Comparison of ENCODE assay signal across 11 cellular contexts in the genomic region with DNA sequence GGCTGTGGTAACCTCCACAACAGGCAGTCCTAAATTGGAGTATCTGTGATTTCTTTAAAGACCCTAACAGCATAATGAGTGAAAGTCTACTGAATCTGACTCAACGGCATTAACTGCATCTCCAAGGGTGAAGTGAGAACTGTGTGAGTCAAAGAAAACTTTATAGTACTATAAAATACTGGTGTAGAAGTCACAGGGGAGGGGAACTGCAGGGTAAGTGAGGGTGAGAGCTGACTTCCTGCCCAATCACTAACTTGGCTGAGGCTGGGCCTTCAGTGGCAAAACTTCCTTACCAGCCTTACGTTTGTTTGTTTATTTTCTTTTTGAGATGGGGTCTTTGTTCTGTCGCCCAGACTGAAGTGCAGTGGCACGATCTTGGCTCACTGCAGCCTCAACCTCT.
"Had no signal": no experiment of that assay in that cellular context is flagged by ENCODE, and none has a peak within 500 bp of the region (broad histone marks: within the 10 kb centered on the region; RNA-seq: fewer than 3 reads in every experiment).

No MANE protein-coding gene starts in this region.

- H3K9me3 ChIP-seq: gastrocnemius medialis, heart right ventricle, tibial nerve had no signal

- H3K27me3 ChIP-seq: gastrocnemius medialis, heart right ventricle, tibial nerve had no signal

- H3K27me3 Mint-ChIP-seq: activated naive CD8-positive, alpha-beta T cell treated with anti-CD3 and anti-CD28 coated beads, Interleukin-2, amount 10 ng/mL, durations not matched to agents 7 days and 5 days had no signal

- H3K4me1 ChIP-seq: gastrocnemius medialis, tibial nerve had no signal

- H3K27ac Mint-ChIP-seq: activated CD8-positive, alpha-beta T cell treated with anti-CD3 and anti-CD28 coated beads, Interleukin-2, amount 10 ng/mL, durations not matched to agents 7 days and 5 days; activated naive CD8-positive, alpha-beta T cell treated with anti-CD3 and anti-CD28 coated beads, Interleukin-2, amount 10 ng/mL, durations not matched to agents 7 days and 5 days; stimulated activated effector memory CD8-positive, alpha-beta T cell treated with anti-CD3 and anti-CD28 coated beads, Interleukin-12 subunit alpha, Interleukin-12 subunit beta, amount 100 ng/mL, for 72 hours had no signal

- ATAC-seq: activated CD8-positive, alpha-beta T cell treated with anti-CD3 and anti-CD28 coated beads, Interleukin-2, amount 10 ng/mL, durations not matched to agents 7 days and 5 days; gastrocnemius medialis; stimulated activated effector memory CD8-positive, alpha-beta T cell treated with anti-CD3 and anti-CD28 coated beads, Interleukin-12 subunit alpha, Interleukin-12 subunit beta, amount 100 ng/mL, for 72 hours; WTC11 had no signal

- H3K4me3 ChIP-seq: gastrocnemius medialis, heart right ventricle, tibial nerve had no signal

- H3K4me1 Mint-ChIP-seq: activated naive CD8-positive, alpha-beta T cell treated with anti-CD3 and anti-CD28 coated beads, Interleukin-2, amount 10 ng/mL, durations not matched to agents 7 days and 5 days; stimulated activated effector memory CD8-positive, alpha-beta T cell treated with anti-CD3 and anti-CD28 coated beads, Interleukin-12 subunit alpha, Interleukin-12 subunit beta, amount 100 ng/mL, for 72 hours had no signal

- H3K27ac ChIP-seq: gastrocnemius medialis, heart right ventricle, tibial nerve had no signal

- H3K36me3 Mint-ChIP-seq: activated naive CD8-positive, alpha-beta T cell treated with anti-CD3 and anti-CD28 coated beads, Interleukin-2, amount 10 ng/mL, durations not matched to agents 7 days and 5 days; stimulated activated effector memory CD8-positive, alpha-beta T cell treated with anti-CD3 and anti-CD28 coated beads, Interleukin-12 subunit alpha, Interleukin-12 subunit beta, amount 100 ng/mL, for 72 hours; WTC11 had no signal

- H3K36me3 ChIP-seq: gastrocnemius medialis, heart right ventricle, tibial nerve had no signal

- H3K9me3 Mint-ChIP-seq: activated naive CD8-positive, alpha-beta T cell treated with anti-CD3 and anti-CD28 coated beads, Interleukin-2, amount 10 ng/mL, durations not matched to agents 7 days and 5 days; stimulated activated effector memory CD8-positive, alpha-beta T cell treated with anti-CD3 and anti-CD28 coated beads, Interleukin-12 subunit alpha, Interleukin-12 subunit beta, amount 100 ng/mL, for 72 hours; WTC11 had no signal

- H3K4me3 Mint-ChIP-seq: activated CD8-positive, alpha-beta T cell treated with anti-CD3 and anti-CD28 coated beads, Interleukin-2, amount 10 ng/mL, durations not matched to agents 7 days and 5 days; activated naive CD8-positive, alpha-beta T cell treated with anti-CD3 and anti-CD28 coated beads, Interleukin-2, amount 10 ng/mL, durations not matched to agents 7 days and 5 days; stimulated activated effector memory CD8-positive, alpha-beta T cell treated with anti-CD3 and anti-CD28 coated beads, Interleukin-12 subunit alpha, Interleukin-12 subunit beta, amount 100 ng/mL, for 72 hours; WTC11 had no signal

- DNase-seq: activated CD4-positive, alpha-beta T cell treated with anti-CD3 and anti-CD28 coated beads for 48 hours; activated CD8-positive, alpha-beta memory T cell treated with anti-CD3 and anti-CD28 coated beads, Interleukin-2, amount 50 U/mL, for 48 hours; activated CD8-positive, alpha-beta T cell treated with anti-CD3 and anti-CD28 coated beads, Interleukin-2, amount 10 ng/mL, durations not matched to agents 7 days and 5 days; activated naive CD8-positive, alpha-beta T cell treated with anti-CD3 and anti-CD28 coated beads, Interleukin-2, amount 10 ng/mL, durations not matched to agents 7 days and 5 days; anterior cingulate cortex; cerebellar nuclear complex; gastrocnemius medialis; heart right ventricle had no signal
